8 cellular contexts compared by ENCODE assay signal in the genomic region with DNA sequence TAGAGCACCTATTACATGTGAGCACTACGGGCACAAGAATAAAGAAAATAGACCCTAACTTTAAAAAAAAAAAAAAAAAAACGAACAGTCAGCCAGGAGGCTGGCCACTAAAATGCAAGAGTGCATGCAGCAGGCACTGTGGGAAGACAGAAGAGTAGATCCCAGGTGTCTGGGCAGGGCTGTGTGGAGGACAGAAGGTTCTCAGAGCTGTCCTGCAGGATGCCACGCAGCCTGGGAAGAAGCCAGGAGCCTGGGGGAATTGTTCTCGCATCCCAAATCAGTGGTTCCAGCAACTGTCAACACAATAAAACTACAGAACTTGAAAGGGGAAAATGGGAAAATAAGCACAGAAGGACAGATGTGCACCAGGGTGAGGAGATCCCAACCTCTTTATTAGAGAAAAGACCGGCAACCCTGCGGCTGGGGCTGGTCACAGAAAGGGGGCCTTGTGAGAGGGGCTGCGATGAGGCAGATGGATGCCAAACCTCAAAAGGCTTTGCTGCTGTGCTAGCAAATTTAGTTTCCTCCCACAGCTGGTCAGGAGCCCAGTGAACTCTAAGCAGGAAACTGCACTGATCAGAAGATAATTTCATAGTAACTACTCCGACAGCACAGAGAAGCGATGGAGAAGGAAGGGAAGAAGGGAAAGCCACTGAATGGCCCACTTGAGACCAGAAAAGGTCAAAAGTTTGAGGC. TPM values are rescaled to one million over a fixed set of nuclear protein-coding genes. Genes with fewer than 3 reads are reported as not detected.
DNase-seq lines count a peak whose midpoint lies in the region; ATAC-seq and TF ChIP-seq lines count a peak whose summit lies in the region.

No MANE protein-coding gene starts in this region.

- 21 to 29% (median 22%) methylated on average over 9 of the region's 9 CpGs for WGBS in adrenal gland, 4 donors

- peak overlapping the region; percentile 74 for H3K4me3 Mint-ChIP-seq in HFFc6

- H3K4me3 ChIP-seq in AG04450 (ENCODE audit: low read depth, low read length) (peak overlapping the region; percentile 13), adrenal gland (peak overlapping the region in 1 of 4 donors; percentile 26), lower lobe of right lung (peak overlapping the region; percentile 14)

- H3K4me1 ChIP-seq in adrenal gland (replicated peaks in 1 of 2) (peaks cover 65 to 90% of the 10 kb centered on the region in 2 donors), lower lobe of right lung (peaks cover 61% of the 10 kb centered on the region)

- no peaks in the 10 kb centered on the region for H3K9me3 ChIP-seq in AG04450 (ENCODE audit: control insufficient read depth, insufficient read depth, low read length)
- H3K9me3 ChIP-seq in adrenal gland (replicated peaks in 1 of 3) = no peaks in the 10 kb centered on the region
- H3K9me3 ChIP-seq in lower lobe of right lung = no peaks in the 10 kb centered on the region

- H3K36me3 ChIP-seq in adrenal gland (replicated peaks in 1 of 2) = no peaks in the 10 kb centered on the region
- H3K36me3 ChIP-seq in lower lobe of right lung = no peaks in the 10 kb centered on the region

- peaks cover 6% of the 10 kb centered on the region; the same call in 1 of the 2 replicates for H3K36me3 Mint-ChIP-seq in HFFc6 (ENCODE audit: low read depth)

- no peak for DNase-seq in AG04450 (ENCODE audit: low read depth, low spot score)
- peak; percentile 12 for DNase-seq in HFFc6
- no peak for DNase-seq in adrenal gland
- DNase-seq in lower lobe of right lung = no peak
- DNase-seq in NCI-H345 (lab: John Stamatoyannopoulos, UW) = no peak
- no peak for DNase-seq in activated CD4-positive, alpha-beta T cell treated with anti-CD3 and anti-CD28 coated beads, Interleukin-2, amount 50 U/mL, for 1 hour

- intact Hi-C loops in adrenal gland (cut with DNase I) = no loop called here
- intact Hi-C loops in lower lobe of right lung (cut with DNase I) = no loop called here

- ATAC-seq in lower lobe of right lung = peak; percentile 41 to 69
- no peak for ATAC-seq in HG02840 (IDR thresholded peaks at IDR 0.05; ENCODE audit: low FRiP score, unreplicated experiment)
- no peak for ATAC-seq in GM18870 (IDR thresholded peaks at IDR 0.05; ENCODE audit: unreplicated experiment)

- no peaks in the 10 kb centered on the region for H3K27me3 ChIP-seq in AG04450 (ENCODE audit: control insufficient read depth, insufficient read depth, low read length)
- H3K27me3 ChIP-seq in adrenal gland = no peaks in the 10 kb centered on the region
- no peaks in the 10 kb centered on the region for H3K27me3 ChIP-seq in lower lobe of right lung (ENCODE audit: low read depth)

- no peaks in the 10 kb centered on the region for H3K9me3 Mint-ChIP-seq in HFFc6

- H3K27me3 Mint-ChIP-seq in HFFc6 (ENCODE audit: insufficient read depth) = no peaks in the 10 kb centered on the region

- H3K4me1 Mint-ChIP-seq in HFFc6 (ENCODE audit: low read depth) = peaks cover 47% of the 10 kb centered on the region

- H3K27ac ChIP-seq in AG04450 (ENCODE audit: low read depth, low read length) = no peak overlapping the region
- H3K27ac ChIP-seq in adrenal gland = peak overlapping the region; percentile 18 to 75 (median 30)
- H3K27ac ChIP-seq in lower lobe of right lung = peak overlapping the region; percentile 74

- TF ChIP-seq POLR2A in adrenal gland (IDR thresholded peaks at IDR 0.05) = peak in 1 of 2 donors; percentile 7

- CTCF ChIA-PET in AG04450 (lab: Charles Lee) = interaction anchor here (1.2 to 1.3 kb wide), 2 partner anchors 31 kb away, joined by 3 to 5 read pairs; a partner anchor contains a TSS

- H3K27ac Mint-ChIP-seq in HFFc6 = peak overlapping the region; percentile 73

- TF ChIP-seq CTCF in AG04450 (IDR thresholded peaks at IDR 0.05; ENCODE audit: low read depth, low read length) = no peak
- TF ChIP-seq CTCF in HFFc6 (IDR thresholded peaks at IDR 0.05) = no peak
- no peak for TF ChIP-seq CTCF in adrenal gland (IDR thresholded peaks at IDR 0.05)
- TF ChIP-seq CTCF in lower lobe of right lung (IDR thresholded peaks at IDR 0.05) = no peak

- POLR2A ChIA-PET in AG04450 (lab: Yijun Ruan, JAX) = no interaction called here

RNA-seq across cellular contexts. Expression of a gene that starts 30.9 kb away (rescaled TPM):
- 16.1 and 17.0 TPM in 2 replicates for polyA plus RNA-seq in AG04450 (2011; rRNA removed)
- polyA minus RNA-seq in AG04450 (2011; rRNA and poly(A)+ RNA removed) = 17.2 and 20.4 TPM in 2 replicates
- 10 to 100 TPM; 11.9 to 22.2 (median 19.1) TPM for total RNA-seq in HFFc6 (2021; fragmentation: NEBNext Ultra II Directional; extraction: Animal tissue kit (Norgen Biotek cat#: 25700))
- total RNA-seq in adrenal gland = 100 to 1,000 TPM; 139 to 306 (median 247) TPM
- 100 to 1,000 TPM in 1 of 3 donors, 10 to 100 TPM in 2; 41.9 to 124 (median 53.3) TPM for polyA plus RNA-seq in adrenal gland
- 32.0 TPM for total RNA-seq in lower lobe of right lung

Comparison
In these comparisons a context has a peak if more than half of its experiments do, and no peak if none do; other contexts are left out.
1. ATAC-seq: peak in lower lobe of right lung (2 of 2); none in HG02840 (single experiment) and GM18870 (single experiment).